Comparison of ENCODE assay signal across 22 cellular contexts in genomic region chr1:15331180-15331579, GRCh38.
DNase-seq lines count a peak whose midpoint lies in the region; ATAC-seq and FAIRE-seq lines count a peak whose summit lies in the region.
"Had no signal": no experiment of that assay in that cellular context is flagged by ENCODE, and none has a peak within 500 bp of the region (broad histone marks: within the 10 kb centered on the region; RNA-seq: fewer than 3 reads in every experiment).

No MANE protein-coding gene starts in this region.

- intact Hi-C loops in dendritic cell treated with granulocyte-macrophage colony-stimulating factor and Interleukin-4, amounts not matched to agents 40 ng/mL and 50 ng/mL, for 4 days (cut with micrococcal nuclease) = no loop called here

- peak; percentile 13 for FAIRE-seq in HTR-8/SVneo (lab: Jason Lieb, UNC)
- FAIRE-seq: A549, D721Med, GM12878, H54 had no signal

- peaks cover 4% of the 10 kb centered on the region for H3K9me3 Mint-ChIP-seq in dendritic cell treated with granulocyte-macrophage colony-stimulating factor and Interleukin-4, amounts not matched to agents 40 ng/mL and 50 ng/mL, for 4 days
- H3K9me3 Mint-ChIP-seq in stimulated activated effector memory CD8-positive, alpha-beta T cell treated with anti-CD3 and anti-CD28 coated beads, Interleukin-12 subunit alpha, Interleukin-12 subunit beta, amount 100 ng/mL, for 72 hours = no peaks in the 10 kb centered on the region
- H3K9me3 Mint-ChIP-seq: CD4-positive, alpha-beta T cell; CD8-positive, alpha-beta memory T cell had no signal

- ATAC-seq in stimulated activated effector memory CD8-positive, alpha-beta T cell treated with anti-CD3 and anti-CD28 coated beads, Interleukin-12 subunit alpha, Interleukin-12 subunit beta, amount 100 ng/mL, for 72 hours = no peak
- ATAC-seq in GM18520 (IDR thresholded peaks at IDR 0.05; ENCODE audit: unreplicated experiment) (no peak), HG03175 (IDR thresholded peaks at IDR 0.05; ENCODE audit: unreplicated experiment) (no peak)
- ATAC-seq: A549, GM12878 had no signal

- H3K27ac Mint-ChIP-seq in dendritic cell treated with granulocyte-macrophage colony-stimulating factor and Interleukin-4, amounts not matched to agents 40 ng/mL and 50 ng/mL, for 4 days = peak overlapping the region; percentile 47
- peak overlapping the region; percentile 65 for H3K27ac Mint-ChIP-seq in stimulated activated effector memory CD8-positive, alpha-beta T cell treated with anti-CD3 and anti-CD28 coated beads, Interleukin-12 subunit alpha, Interleukin-12 subunit beta, amount 100 ng/mL, for 72 hours
- H3K27ac Mint-ChIP-seq: CD4-positive, alpha-beta T cell had no signal

- no peak for DNase-seq in HTR-8/SVneo (ENCODE audit: insufficient read length, low spot score)
- no peak for DNase-seq in stimulated activated effector memory CD8-positive, alpha-beta T cell treated with anti-CD3 and anti-CD28 coated beads, Interleukin-12 subunit alpha, Interleukin-12 subunit beta, amount 100 ng/mL, for 72 hours (ENCODE audit: low spot score in 2 of 2)
- no peak for DNase-seq in GM19240 (ENCODE audit: insufficient read length, low spot score)
- DNase-seq: 8988T; ACHN; AML-193; BE2C; CD4-positive, alpha-beta T cell; CD8-positive, alpha-beta memory T cell; DMS 273 treated with DMSO at 0.1 percent for 48 hours; DMS79; EL; GDM1; GOT3 had no signal

- H3K4me3 Mint-ChIP-seq in dendritic cell treated with granulocyte-macrophage colony-stimulating factor and Interleukin-4, amounts not matched to agents 40 ng/mL and 50 ng/mL, for 4 days = no peak overlapping the region
- H3K4me3 Mint-ChIP-seq in stimulated activated effector memory CD8-positive, alpha-beta T cell treated with anti-CD3 and anti-CD28 coated beads, Interleukin-12 subunit alpha, Interleukin-12 subunit beta, amount 100 ng/mL, for 72 hours = no peak overlapping the region
- H3K4me3 Mint-ChIP-seq: CD4-positive, alpha-beta T cell; CD8-positive, alpha-beta memory T cell had no signal

- peaks cover 13% of the 10 kb centered on the region for H3K36me3 Mint-ChIP-seq in dendritic cell treated with granulocyte-macrophage colony-stimulating factor and Interleukin-4, amounts not matched to agents 40 ng/mL and 50 ng/mL, for 4 days (ENCODE audit: low read depth)
- no peaks in the 10 kb centered on the region for H3K36me3 Mint-ChIP-seq in stimulated activated effector memory CD8-positive, alpha-beta T cell treated with anti-CD3 and anti-CD28 coated beads, Interleukin-12 subunit alpha, Interleukin-12 subunit beta, amount 100 ng/mL, for 72 hours
- H3K36me3 Mint-ChIP-seq: CD14-positive monocyte; CD8-positive, alpha-beta memory T cell had no signal

- H3K27me3 Mint-ChIP-seq in dendritic cell treated with granulocyte-macrophage colony-stimulating factor and Interleukin-4, amounts not matched to agents 40 ng/mL and 50 ng/mL, for 4 days = peaks cover 22% of the 10 kb centered on the region

- H3K4me1 Mint-ChIP-seq in dendritic cell treated with granulocyte-macrophage colony-stimulating factor and Interleukin-4, amounts not matched to agents 40 ng/mL and 50 ng/mL, for 4 days (ENCODE audit: low read depth) = peaks cover 86% of the 10 kb centered on the region
- peaks cover 6% of the 10 kb centered on the region for H3K4me1 Mint-ChIP-seq in stimulated activated effector memory CD8-positive, alpha-beta T cell treated with anti-CD3 and anti-CD28 coated beads, Interleukin-12 subunit alpha, Interleukin-12 subunit beta, amount 100 ng/mL, for 72 hours
- H3K4me1 Mint-ChIP-seq: CD8-positive, alpha-beta memory T cell had no signal
